ENCODE assay signal across 1 cellular context in the genomic region with DNA sequence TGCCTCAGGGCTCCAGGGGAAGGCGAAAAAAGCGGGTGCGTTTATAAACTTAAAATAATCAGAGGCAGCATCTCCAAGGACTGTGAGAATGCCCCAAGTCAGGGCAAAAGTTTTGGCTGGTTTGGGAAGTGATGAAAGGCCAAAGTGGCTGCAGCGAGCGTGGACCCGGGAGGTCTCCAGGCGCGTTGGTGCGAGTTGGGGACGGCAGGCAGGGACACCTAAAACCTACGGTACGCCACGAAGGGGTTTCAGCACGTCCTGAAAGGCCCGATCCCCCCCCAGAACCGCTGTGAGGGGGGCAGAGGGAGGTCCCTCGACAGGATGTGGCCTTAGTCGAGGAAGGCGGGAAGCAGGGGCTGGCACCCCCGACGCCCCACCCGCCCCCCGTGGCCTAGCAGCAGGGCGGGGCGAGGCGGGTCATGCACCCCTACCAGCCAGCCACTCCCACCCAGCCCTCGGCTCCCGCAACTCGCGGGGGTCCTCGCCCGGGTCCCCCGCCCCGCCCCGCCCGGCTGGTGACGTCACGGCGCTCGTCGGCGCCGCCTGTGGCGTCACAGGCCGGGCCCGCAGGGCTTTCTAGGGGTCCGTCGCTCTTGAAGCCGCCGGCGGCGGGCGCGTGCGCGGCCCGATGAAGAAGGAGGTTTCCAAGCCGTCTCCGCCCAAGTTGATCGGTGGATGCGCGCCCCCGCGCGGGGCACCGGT.
TF ChIP-seq lines count a peak whose summit lies in the region.

A gene with protein sequence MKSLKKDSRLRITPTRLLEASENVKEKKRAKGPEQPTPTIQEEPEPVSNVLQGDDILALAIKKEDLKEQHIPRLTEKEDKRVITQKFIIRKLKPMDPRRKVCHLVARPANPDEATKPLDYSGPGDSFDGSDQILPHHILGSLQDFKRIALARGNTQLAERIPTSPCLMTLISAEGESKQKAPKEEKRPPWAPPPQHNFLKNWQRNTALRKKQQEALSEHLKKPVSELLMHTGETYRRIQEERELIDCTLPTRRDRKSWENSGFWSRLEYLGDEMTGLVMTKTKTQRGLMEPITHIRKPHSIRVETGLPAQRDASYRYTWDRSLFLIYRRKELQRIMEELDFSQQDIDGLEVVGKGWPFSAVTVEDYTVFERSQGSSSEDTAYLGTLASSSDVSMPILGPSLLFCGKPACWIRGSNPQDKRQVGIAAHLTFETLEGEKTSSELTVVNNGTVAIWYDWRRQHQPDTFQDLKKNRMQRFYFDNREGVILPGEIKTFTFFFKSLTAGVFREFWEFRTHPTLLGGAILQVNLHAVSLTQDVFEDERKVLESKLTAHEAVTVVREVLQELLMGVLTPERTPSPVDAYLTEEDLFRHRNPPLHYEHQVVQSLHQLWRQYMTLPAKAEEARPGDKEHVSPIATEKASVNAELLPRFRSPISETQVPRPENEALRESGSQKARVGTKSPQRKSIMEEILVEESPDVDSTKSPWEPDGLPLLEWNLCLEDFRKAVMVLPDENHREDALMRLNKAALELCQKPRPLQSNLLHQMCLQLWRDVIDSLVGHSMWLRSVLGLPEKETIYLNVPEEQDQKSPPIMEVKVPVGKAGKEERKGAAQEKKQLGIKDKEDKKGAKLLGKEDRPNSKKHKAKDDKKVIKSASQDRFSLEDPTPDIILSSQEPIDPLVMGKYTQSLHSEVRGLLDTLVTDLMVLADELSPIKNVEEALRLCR (plus strand): TSS at position 569 of the 702 bp plus-strand sequence. CDS start 236 bp downstream, outside the sequence.

TF ChIP-seq in WTC11, 78 proteins besides CTCF, POLR2A, EP300 and RAD21 (continued from another document and continues in another):
- TF ChIP-seq, protein P1, sequence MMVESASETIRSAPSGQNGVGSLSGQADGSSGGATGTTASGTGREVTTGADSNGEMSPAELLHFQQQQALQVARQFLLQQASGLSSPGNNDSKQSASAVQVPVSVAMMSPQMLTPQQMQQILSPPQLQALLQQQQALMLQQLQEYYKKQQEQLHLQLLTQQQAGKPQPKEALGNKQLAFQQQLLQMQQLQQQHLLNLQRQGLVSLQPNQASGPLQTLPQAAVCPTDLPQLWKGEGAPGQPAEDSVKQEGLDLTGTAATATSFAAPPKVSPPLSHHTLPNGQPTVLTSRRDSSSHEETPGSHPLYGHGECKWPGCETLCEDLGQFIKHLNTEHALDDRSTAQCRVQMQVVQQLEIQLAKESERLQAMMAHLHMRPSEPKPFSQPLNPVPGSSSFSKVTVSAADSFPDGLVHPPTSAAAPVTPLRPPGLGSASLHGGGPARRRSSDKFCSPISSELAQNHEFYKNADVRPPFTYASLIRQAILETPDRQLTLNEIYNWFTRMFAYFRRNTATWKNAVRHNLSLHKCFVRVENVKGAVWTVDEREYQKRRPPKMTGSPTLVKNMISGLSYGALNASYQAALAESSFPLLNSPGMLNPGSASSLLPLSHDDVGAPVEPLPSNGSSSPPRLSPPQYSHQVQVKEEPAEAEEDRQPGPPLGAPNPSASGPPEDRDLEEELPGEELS (CRISPR knock-in tag; IDR thresholded peaks at IDR 0.05): peak; percentile 75; the same call in 1 of the 2 replicates
- peak; percentile 81 for TF ChIP-seq SP1 (CRISPR knock-in tag; conservative IDR thresholded peaks at IDR 0.05)
- TF ChIP-seq, protein P2, sequence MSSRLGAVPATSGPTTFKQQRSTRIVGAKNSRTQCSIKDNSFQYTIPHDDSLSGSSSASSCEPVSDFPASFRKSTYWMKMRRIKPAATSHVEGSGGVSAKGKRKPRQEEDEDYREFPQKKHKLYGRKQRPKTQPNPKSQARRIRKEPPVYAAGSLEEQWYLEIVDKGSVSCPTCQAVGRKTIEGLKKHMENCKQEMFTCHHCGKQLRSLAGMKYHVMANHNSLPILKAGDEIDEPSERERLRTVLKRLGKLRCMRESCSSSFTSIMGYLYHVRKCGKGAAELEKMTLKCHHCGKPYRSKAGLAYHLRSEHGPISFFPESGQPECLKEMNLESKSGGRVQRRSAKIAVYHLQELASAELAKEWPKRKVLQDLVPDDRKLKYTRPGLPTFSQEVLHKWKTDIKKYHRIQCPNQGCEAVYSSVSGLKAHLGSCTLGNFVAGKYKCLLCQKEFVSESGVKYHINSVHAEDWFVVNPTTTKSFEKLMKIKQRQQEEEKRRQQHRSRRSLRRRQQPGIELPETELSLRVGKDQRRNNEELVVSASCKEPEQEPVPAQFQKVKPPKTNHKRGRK (CRISPR knock-in tag; IDR thresholded peaks at IDR 0.05; ENCODE audit: borderline replicate concordance): no peak
- no peak for TF ChIP-seq ZNF396 (CRISPR knock-in tag; IDR thresholded peaks at IDR 0.05; ENCODE audit: borderline replicate concordance)
- 0 out of 2 replicates have a peak, but pooled peaks have one; percentile 20 for TF ChIP-seq SMAD3 (CRISPR knock-in tag; IDR thresholded peaks at IDR 0.05; ENCODE audit: borderline replicate concordance)
- TF ChIP-seq, protein P3, sequence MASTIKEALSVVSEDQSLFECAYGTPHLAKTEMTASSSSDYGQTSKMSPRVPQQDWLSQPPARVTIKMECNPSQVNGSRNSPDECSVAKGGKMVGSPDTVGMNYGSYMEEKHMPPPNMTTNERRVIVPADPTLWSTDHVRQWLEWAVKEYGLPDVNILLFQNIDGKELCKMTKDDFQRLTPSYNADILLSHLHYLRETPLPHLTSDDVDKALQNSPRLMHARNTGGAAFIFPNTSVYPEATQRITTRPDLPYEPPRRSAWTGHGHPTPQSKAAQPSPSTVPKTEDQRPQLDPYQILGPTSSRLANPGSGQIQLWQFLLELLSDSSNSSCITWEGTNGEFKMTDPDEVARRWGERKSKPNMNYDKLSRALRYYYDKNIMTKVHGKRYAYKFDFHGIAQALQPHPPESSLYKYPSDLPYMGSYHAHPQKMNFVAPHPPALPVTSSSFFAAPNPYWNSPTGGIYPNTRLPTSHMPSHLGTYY (CRISPR knock-in tag; IDR thresholded peaks at IDR 0.05): no peak
- TF ChIP-seq, protein P4, sequence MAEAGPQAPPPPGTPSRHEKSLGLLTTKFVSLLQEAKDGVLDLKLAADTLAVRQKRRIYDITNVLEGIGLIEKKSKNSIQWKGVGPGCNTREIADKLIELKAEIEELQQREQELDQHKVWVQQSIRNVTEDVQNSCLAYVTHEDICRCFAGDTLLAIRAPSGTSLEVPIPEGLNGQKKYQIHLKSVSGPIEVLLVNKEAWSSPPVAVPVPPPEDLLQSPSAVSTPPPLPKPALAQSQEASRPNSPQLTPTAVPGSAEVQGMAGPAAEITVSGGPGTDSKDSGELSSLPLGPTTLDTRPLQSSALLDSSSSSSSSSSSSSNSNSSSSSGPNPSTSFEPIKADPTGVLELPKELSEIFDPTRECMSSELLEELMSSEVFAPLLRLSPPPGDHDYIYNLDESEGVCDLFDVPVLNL (CRISPR knock-in tag; IDR thresholded peaks at IDR 0.05; ENCODE audit: borderline replicate concordance, low read depth): no peak
- TF ChIP-seq, protein P5, sequence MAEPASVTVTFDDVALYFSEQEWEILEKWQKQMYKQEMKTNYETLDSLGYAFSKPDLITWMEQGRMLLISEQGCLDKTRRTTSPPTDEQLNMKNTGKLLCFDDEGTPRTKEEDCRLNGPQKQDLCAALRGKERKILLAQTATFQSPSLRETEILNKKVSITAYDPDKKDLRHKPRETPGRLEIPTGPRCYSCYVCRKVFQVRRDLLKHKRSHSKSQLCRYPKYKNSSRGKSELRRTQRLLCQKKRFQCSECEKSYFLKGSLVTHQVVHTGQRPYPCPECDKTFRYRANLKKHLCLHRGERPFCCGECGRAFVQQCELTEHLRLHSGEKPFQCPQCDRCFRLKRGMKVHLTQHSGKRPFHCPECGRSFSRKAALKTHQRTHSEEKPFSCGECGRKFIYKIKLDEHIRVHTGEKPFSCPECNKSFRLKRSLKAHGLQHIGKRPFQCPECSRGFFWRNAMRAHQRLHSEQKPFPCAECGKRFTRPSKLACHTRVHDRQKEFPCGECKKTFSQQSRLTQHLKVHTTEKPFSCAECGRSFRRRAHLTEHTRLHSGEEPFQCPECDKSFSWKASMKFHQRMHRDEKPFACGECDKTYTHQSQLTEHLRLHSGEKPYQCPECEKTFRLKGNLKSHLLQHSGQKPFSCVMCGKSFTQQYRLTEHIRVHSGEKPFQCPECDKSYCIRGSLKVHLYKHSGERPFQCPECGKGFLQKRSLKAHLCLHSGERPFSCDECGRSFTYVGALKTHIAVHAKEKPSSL (CRISPR knock-in tag; conservative IDR thresholded peaks at IDR 0.05): no peak
- TF ChIP-seq, protein P6, sequence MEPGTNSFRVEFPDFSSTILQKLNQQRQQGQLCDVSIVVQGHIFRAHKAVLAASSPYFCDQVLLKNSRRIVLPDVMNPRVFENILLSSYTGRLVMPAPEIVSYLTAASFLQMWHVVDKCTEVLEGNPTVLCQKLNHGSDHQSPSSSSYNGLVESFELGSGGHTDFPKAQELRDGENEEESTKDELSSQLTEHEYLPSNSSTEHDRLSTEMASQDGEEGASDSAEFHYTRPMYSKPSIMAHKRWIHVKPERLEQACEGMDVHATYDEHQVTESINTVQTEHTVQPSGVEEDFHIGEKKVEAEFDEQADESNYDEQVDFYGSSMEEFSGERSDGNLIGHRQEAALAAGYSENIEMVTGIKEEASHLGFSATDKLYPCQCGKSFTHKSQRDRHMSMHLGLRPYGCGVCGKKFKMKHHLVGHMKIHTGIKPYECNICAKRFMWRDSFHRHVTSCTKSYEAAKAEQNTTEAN (CRISPR knock-in tag; IDR thresholded peaks at IDR 0.05): 0 out of 2 replicates have a peak, but pooled peaks have one; percentile 28
- TF ChIP-seq CREM (CRISPR knock-in tag; IDR thresholded peaks at IDR 0.05): peak; percentile 94
- TF ChIP-seq MXD4 (CRISPR knock-in tag; IDR thresholded peaks at IDR 0.05; ENCODE audit: borderline replicate concordance): no peak
- TF ChIP-seq GABPB1 (CRISPR knock-in tag; IDR thresholded peaks at IDR 0.05): no peak
- TF ChIP-seq, protein P7, sequence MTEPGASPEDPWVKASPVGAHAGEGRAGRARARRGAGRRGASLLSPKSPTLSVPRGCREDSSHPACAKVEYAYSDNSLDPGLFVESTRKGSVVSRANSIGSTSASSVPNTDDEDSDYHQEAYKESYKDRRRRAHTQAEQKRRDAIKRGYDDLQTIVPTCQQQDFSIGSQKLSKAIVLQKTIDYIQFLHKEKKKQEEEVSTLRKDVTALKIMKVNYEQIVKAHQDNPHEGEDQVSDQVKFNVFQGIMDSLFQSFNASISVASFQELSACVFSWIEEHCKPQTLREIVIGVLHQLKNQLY (CRISPR knock-in tag; IDR thresholded peaks at IDR 0.05): no peak
- TF ChIP-seq, protein P8, sequence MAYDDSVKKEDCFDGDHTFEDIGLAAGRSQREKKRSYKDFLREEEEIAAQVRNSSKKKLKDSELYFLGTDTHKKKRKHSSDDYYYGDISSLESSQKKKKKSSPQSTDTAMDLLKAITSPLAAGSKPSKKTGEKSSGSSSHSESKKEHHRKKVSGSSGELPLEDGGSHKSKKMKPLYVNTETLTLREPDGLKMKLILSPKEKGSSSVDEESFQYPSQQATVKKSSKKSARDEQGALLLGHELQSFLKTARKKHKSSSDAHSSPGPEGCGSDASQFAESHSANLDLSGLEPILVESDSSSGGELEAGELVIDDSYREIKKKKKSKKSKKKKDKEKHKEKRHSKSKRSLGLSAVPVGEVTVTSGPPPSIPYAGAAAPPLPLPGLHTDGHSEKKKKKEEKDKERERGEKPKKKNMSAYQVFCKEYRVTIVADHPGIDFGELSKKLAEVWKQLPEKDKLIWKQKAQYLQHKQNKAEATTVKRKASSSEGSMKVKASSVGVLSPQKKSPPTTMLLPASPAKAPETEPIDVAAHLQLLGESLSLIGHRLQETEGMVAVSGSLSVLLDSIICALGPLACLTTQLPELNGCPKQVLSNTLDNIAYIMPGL (CRISPR knock-in tag; IDR thresholded peaks at IDR 0.05): peak; percentile 58; the same call in 1 of the 2 replicates
- TF ChIP-seq ZNF121 (CRISPR knock-in tag; IDR thresholded peaks at IDR 0.05): no peak
- TF ChIP-seq, protein P9, sequence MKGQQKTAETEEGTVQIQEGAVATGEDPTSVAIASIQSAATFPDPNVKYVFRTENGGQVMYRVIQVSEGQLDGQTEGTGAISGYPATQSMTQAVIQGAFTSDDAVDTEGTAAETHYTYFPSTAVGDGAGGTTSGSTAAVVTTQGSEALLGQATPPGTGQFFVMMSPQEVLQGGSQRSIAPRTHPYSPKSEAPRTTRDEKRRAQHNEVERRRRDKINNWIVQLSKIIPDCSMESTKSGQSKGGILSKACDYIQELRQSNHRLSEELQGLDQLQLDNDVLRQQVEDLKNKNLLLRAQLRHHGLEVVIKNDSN (CRISPR knock-in tag; IDR thresholded peaks at IDR 0.05): 0 out of 2 replicates have a peak, but pooled peaks have one; percentile 36
- TF ChIP-seq CREB1 (CRISPR knock-in tag; IDR thresholded peaks at IDR 0.05): no peak
- TF ChIP-seq, protein P10, sequence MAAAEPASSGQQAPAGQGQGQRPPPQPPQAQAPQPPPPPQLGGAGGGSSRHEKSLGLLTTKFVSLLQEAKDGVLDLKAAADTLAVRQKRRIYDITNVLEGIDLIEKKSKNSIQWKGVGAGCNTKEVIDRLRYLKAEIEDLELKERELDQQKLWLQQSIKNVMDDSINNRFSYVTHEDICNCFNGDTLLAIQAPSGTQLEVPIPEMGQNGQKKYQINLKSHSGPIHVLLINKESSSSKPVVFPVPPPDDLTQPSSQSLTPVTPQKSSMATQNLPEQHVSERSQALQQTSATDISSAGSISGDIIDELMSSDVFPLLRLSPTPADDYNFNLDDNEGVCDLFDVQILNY (CRISPR knock-in tag; IDR thresholded peaks at IDR 0.05): peak; percentile 63; the same call in 1 of the 2 replicates
- TF ChIP-seq, protein P11, sequence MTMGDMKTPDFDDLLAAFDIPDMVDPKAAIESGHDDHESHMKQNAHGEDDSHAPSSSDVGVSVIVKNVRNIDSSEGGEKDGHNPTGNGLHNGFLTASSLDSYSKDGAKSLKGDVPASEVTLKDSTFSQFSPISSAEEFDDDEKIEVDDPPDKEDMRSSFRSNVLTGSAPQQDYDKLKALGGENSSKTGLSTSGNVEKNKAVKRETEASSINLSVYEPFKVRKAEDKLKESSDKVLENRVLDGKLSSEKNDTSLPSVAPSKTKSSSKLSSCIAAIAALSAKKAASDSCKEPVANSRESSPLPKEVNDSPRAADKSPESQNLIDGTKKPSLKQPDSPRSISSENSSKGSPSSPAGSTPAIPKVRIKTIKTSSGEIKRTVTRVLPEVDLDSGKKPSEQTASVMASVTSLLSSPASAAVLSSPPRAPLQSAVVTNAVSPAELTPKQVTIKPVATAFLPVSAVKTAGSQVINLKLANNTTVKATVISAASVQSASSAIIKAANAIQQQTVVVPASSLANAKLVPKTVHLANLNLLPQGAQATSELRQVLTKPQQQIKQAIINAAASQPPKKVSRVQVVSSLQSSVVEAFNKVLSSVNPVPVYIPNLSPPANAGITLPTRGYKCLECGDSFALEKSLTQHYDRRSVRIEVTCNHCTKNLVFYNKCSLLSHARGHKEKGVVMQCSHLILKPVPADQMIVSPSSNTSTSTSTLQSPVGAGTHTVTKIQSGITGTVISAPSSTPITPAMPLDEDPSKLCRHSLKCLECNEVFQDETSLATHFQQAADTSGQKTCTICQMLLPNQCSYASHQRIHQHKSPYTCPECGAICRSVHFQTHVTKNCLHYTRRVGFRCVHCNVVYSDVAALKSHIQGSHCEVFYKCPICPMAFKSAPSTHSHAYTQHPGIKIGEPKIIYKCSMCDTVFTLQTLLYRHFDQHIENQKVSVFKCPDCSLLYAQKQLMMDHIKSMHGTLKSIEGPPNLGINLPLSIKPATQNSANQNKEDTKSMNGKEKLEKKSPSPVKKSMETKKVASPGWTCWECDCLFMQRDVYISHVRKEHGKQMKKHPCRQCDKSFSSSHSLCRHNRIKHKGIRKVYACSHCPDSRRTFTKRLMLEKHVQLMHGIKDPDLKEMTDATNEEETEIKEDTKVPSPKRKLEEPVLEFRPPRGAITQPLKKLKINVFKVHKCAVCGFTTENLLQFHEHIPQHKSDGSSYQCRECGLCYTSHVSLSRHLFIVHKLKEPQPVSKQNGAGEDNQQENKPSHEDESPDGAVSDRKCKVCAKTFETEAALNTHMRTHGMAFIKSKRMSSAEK (CRISPR knock-in tag; IDR thresholded peaks at IDR 0.05; ENCODE audit: borderline replicate concordance): no peak
- TF ChIP-seq ESRRA (CRISPR knock-in tag; IDR thresholded peaks at IDR 0.05; ENCODE audit: borderline replicate concordance): peak; percentile 22; the same call in 1 of the 2 replicates
- 0 out of 2 replicates have a peak, but pooled peaks have one; percentile 58 for TF ChIP-seq MYBL2 (CRISPR knock-in tag; IDR thresholded peaks at IDR 0.05)
